ENCODE assay signal across 8 cellular contexts in the genomic region with DNA sequence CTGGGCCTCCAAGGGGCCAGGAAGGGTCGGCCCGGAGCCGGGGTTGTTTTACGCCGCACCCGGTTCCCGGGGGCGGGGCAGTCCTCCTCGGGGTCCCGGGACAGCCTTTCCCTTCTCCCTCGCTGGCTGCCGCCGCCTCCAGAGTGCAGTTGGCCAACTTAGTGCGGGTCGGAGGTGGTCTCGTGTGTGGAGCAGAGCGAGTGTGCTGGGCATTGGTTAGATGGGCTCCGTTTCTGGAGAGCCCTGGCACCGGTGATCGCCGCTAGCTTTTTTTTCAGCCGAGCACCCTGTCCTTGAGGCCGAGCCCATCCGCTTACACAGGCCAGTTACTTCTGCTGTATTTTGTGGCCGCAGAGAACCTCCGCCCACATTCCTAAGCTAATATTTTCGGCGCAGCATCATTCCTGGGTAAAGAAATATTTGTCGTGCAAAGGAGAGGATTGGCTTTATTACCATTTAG. TPM values are rescaled to one million over a fixed set of nuclear protein-coding genes. Genes with fewer than 3 reads are reported as not detected.
DNase-seq lines count a peak whose midpoint lies in the region; ATAC-seq, FAIRE-seq and TF ChIP-seq lines count a peak whose summit lies in the region.

No MANE protein-coding gene starts in this region.

- CTCF ChIA-PET in PC-3 (lab: Charles Lee): no interaction called here
- CTCF ChIA-PET in MCF 10A (lab: Yijun Ruan, JAX): interaction anchor here (0.7 kb wide), 1 partner anchor 1900 kb away, joined by 4 read pairs; no protein-coding TSS in a partner anchor

- intact Hi-C loops in PC-3 (cut with micrococcal nuclease) (loop anchor here (2.0 kb wide), 1 partner anchor 52 kb away; no protein-coding TSS in a partner anchor), MCF 10A (cut with micrococcal nuclease) (loop anchor here (2.0 to 5.0 kb wide), 3 partner anchors 38 to 537 kb away; a partner anchor contains a TSS), kidney (cut with DNase I) (no loop called here)

- H3K27ac Mint-ChIP-seq in MCF 10A (ENCODE audit: low read depth, unreplicated experiment): peak overlapping the region; percentile 88
- no peak overlapping the region for H3K27ac Mint-ChIP-seq in stimulated activated naive B cell treated with anti-CD40 and anti-IgM and Interleukin-4, amounts not matched to agents 10 μg/mL and 1 μg/mL and 100 μg/mL, for 72 hours

- H3K9me3 ChIP-seq in BLaER1: no peaks in the 10 kb centered on the region
- H3K9me3 ChIP-seq in PC-3 (ENCODE audit: low read length): no peaks in the 10 kb centered on the region
- H3K9me3 ChIP-seq in kidney (ENCODE audit: control insufficient read depth in 1 of 2, low read length in 2 of 2): no peaks in the 10 kb centered on the region

- peak overlapping the region; percentile 80 for H3K4me3 Mint-ChIP-seq in MCF 10A (ENCODE audit: unreplicated experiment)
- H3K4me3 Mint-ChIP-seq in stimulated activated naive B cell treated with anti-CD40 and anti-IgM and Interleukin-4, amounts not matched to agents 10 μg/mL and 1 μg/mL and 100 μg/mL, for 72 hours: peak overlapping the region; percentile 76 to 86

- peak overlapping the region; percentile 82 for H3K4me2 ChIP-seq in BLaER1
- peak overlapping the region; percentile 98 for H3K4me2 ChIP-seq in PC-3 (ENCODE audit: low read length)

- peaks cover 25% of the 10 kb centered on the region for H3K36me3 ChIP-seq in BLaER1
- H3K36me3 ChIP-seq in PC-3 (ENCODE audit: low read depth, low read length): peaks cover 28% of the 10 kb centered on the region
- no peaks in the 10 kb centered on the region for H3K36me3 ChIP-seq in kidney (ENCODE audit: control insufficient read depth in 1 of 2, insufficient read depth in 2 of 2, low read length in 2 of 2)

- peak overlapping the region; percentile 80 for H3K27ac ChIP-seq in BLaER1
- H3K27ac ChIP-seq in PC-3 (ENCODE audit: low read length): peak overlapping the region; percentile 56
- H3K27ac ChIP-seq in kidney (ENCODE audit: low read depth in 2 of 2, low read length in 2 of 2): peak overlapping the region in 1 of 2 donors; percentile 28

- peaks cover 57% of the 10 kb centered on the region for H3K79me2 ChIP-seq in PC-3 (ENCODE audit: low read length)

- no peaks in the 10 kb centered on the region for H3K9me2 ChIP-seq in PC-3 (replicated peaks; ENCODE audit: low read length)

- peaks cover 6% of the 10 kb centered on the region for H3K36me3 Mint-ChIP-seq in MCF 10A (ENCODE audit: insufficient read depth, unreplicated experiment)
- H3K36me3 Mint-ChIP-seq in stimulated activated naive B cell treated with anti-CD40 and anti-IgM and Interleukin-4, amounts not matched to agents 10 μg/mL and 1 μg/mL and 100 μg/mL, for 72 hours: peaks cover 5 to 6% of the 10 kb centered on the region in 2 donors

- H3K4me3 ChIP-seq in BLaER1: peak overlapping the region; percentile 98
- peak overlapping the region; percentile 95 for H3K4me3 ChIP-seq in PC-3 (ENCODE audit: low read length)
- peak overlapping the region; percentile 65 to 75 for H3K4me3 ChIP-seq in kidney (ENCODE audit: low read length in 2 of 2)

- peak; percentile 56 for ATAC-seq in GM18511 (IDR thresholded peaks at IDR 0.05; ENCODE audit: unreplicated experiment)
- peak; percentile 29 for ATAC-seq in HG03045 (IDR thresholded peaks at IDR 0.05; ENCODE audit: unreplicated experiment)
- ATAC-seq in PC-3: peak; percentile 76
- ATAC-seq in stimulated activated naive B cell treated with anti-CD40 and anti-IgM and Interleukin-4, amounts not matched to agents 10 μg/mL and 1 μg/mL and 100 μg/mL, for 72 hours (replicated peaks): peak; percentile 26

- no peak for TF ChIP-seq CTCF in PC-3 (conservative IDR thresholded peaks at IDR 0.05; ENCODE audit: low read depth, low read length)
- no peak for TF ChIP-seq CTCF in MCF 10A (IDR thresholded peaks at IDR 0.05; ENCODE audit: unreplicated experiment)
- TF ChIP-seq CTCF in kidney (IDR thresholded peaks at IDR 0.05; ENCODE audit: borderline replicate concordance, extremely low read depth, insufficient read depth): no peak

- no peaks in the 10 kb centered on the region for H3F3A ChIP-seq in PC-3 (ENCODE audit: low read length, unreplicated experiment)

- no TSS peak for BruUV-seq in PC-3 (replicated peaks; lab: Mats Ljungman, UMichigan)
- no TSS peak for BruUV-seq in MCF 10A (replicated peaks; lab: Mats Ljungman, UMichigan)

- no peaks in the 10 kb centered on the region for H3K27me3 Mint-ChIP-seq in MCF 10A (ENCODE audit: insufficient read depth, unreplicated experiment)
- H3K27me3 Mint-ChIP-seq in stimulated activated naive B cell treated with anti-CD40 and anti-IgM and Interleukin-4, amounts not matched to agents 10 μg/mL and 1 μg/mL and 100 μg/mL, for 72 hours: peaks cover 0 to 11% of the 10 kb centered on the region in 2 donors

- DNase-seq in PC-3 (peak; percentile 86), MCF 10A (ENCODE audit: unreplicated experiment) (peak; percentile 81), kidney (peak; percentile 82), hypothalamus (lab: John Stamatoyannopoulos, UW) (no peak)
- peak; percentile 11 for DNase-seq in stimulated activated naive B cell treated with anti-CD40 and anti-IgM and Interleukin-4, amounts not matched to agents 10 μg/mL and 1 μg/mL and 100 μg/mL, for 72 hours

- POLR2A ChIA-PET in PC-3 (lab: Charles Lee; ENCODE audit: unreplicated experiment) (interaction anchor here (0.7 to 1.8 kb wide), 5 partner anchors 14 to 168 kb away, joined by 3 to 6 read pairs (median 3); no protein-coding TSS in a partner anchor), MCF 10A (lab: Yijun Ruan, JAX) (interaction anchor here (0.5 to 5.8 kb wide), 18 partner anchors 7 to 1125 kb away, joined by 3 to 132 read pairs (median 4); a partner anchor contains a TSS)

- H3K9ac ChIP-seq in BLaER1 (peak overlapping the region; percentile 85), PC-3 (ENCODE audit: low read length) (peak overlapping the region; percentile 86), kidney (ENCODE audit: low read length in 2 of 2) (peak overlapping the region in 1 of 2 donors; percentile 48)

- peaks cover 13% of the 10 kb centered on the region for H3K4me1 Mint-ChIP-seq in MCF 10A (ENCODE audit: insufficient read depth, unreplicated experiment)
- peaks cover 2 to 14% of the 10 kb centered on the region in 2 donors for H3K4me1 Mint-ChIP-seq in stimulated activated naive B cell treated with anti-CD40 and anti-IgM and Interleukin-4, amounts not matched to agents 10 μg/mL and 1 μg/mL and 100 μg/mL, for 72 hours

- H4K20me1 ChIP-seq in BLaER1 (no peaks in the 10 kb centered on the region), PC-3 (ENCODE audit: low read length) (peaks cover 29% of the 10 kb centered on the region)

- H3K4me1 ChIP-seq in BLaER1: peaks cover 20% of the 10 kb centered on the region
- peaks cover 29% of the 10 kb centered on the region for H3K4me1 ChIP-seq in PC-3 (ENCODE audit: insufficient read depth, low read length)
- H3K4me1 ChIP-seq in kidney (ENCODE audit: control insufficient read depth in 1 of 2, insufficient read depth in 1 of 2, low read depth in 1 of 2, low read length in 2 of 2): peaks cover 0 to 3% of the 10 kb centered on the region in 2 donors

- no peak for FAIRE-seq in kidney (lab: Jason Lieb, UNC)

- no peaks in the 10 kb centered on the region for H3K9me3 Mint-ChIP-seq in MCF 10A (ENCODE audit: unreplicated experiment)
- H3K9me3 Mint-ChIP-seq in stimulated activated naive B cell treated with anti-CD40 and anti-IgM and Interleukin-4, amounts not matched to agents 10 μg/mL and 1 μg/mL and 100 μg/mL, for 72 hours: no peaks in the 10 kb centered on the region

- peak overlapping the region; percentile 92 for H2AFZ ChIP-seq in PC-3 (ENCODE audit: low read length)

- H3K27me3 ChIP-seq in BLaER1: no peaks in the 10 kb centered on the region
- H3K27me3 ChIP-seq in PC-3 (ENCODE audit: low read length): no peaks in the 10 kb centered on the region

RNA-seq across cellular contexts. Expression of a gene that starts 0.6 kb away (rescaled TPM):
- total RNA-seq in PC-3 (2014; rRNA removed) (77.3 and 87.0 TPM in 2 replicates), MCF 10A (2022) (30.3 and 50.2 TPM in 2 replicates), kidney (2.5 TPM)
- 3.6 TPM for polyA plus RNA-seq in kidney (ENCODE audit: insufficient read depth, low read depth, low replicate concordance)

RNA-seq across cellular contexts. Expression of a gene that starts 37.9 kb away (rescaled TPM):
- total RNA-seq in PC-3 (2014; rRNA removed) (216 and 253 TPM in 2 replicates), MCF 10A (2022) (2,295 and 2,621 TPM in 2 replicates), kidney (1,303 TPM)
- 2,805 TPM for polyA plus RNA-seq in kidney (ENCODE audit: insufficient read depth, low read depth, low replicate concordance)

Comparison
In these comparisons a context has a peak if more than half of its experiments do, and no peak if none do; other contexts are left out.
1. ATAC-seq: peak in every context shown above with its lines; median percentile 76 in PC-3; 56 in GM18511; 29 in HG03045; 26 in stimulated activated naive B cell treated with anti-CD40 and anti-IgM and Interleukin-4, amounts not matched to agents 10 μg/mL and 1 μg/mL and 100 μg/mL, for 72 hours.
2. DNase-seq: peak in PC-3 (single experiment), MCF 10A (single experiment), kidney (single experiment) and stimulated activated naive B cell treated with anti-CD40 and anti-IgM and Interleukin-4, amounts not matched to agents 10 μg/mL and 1 μg/mL and 100 μg/mL, for 72 hours (single experiment); none in hypothalamus (0 of 51).
3. Peak in every context shown above with its lines, with median percentiles within 50 percentile points of each other: H3K4me3 ChIP-seq.